Comparison of ENCODE assay signal across 9 cellular contexts in the genomic region with DNA sequence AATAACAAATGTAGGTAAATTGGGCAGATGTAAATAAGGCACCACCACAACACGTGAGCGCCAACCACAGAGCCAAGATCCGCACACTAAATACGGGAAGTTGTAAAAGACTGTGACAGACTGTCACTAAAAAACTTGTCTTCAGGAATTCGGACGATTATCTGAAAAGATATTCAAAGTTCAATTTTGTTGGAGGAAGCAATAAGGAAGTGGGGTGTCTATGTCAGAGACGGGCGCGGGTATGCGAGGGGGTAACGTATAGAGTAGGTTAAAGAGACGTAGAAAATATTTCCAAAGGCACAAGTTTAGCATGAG. TPM values are rescaled to one million over a fixed set of nuclear protein-coding genes. Genes with fewer than 3 reads are reported as not detected.
DNase-seq lines count a peak whose midpoint lies in the region; ATAC-seq, FAIRE-seq and TF ChIP-seq lines count a peak whose summit lies in the region.
"Had no signal": no experiment of that assay in that cellular context is flagged by ENCODE, and none has a peak within 500 bp of the region (broad histone marks: within the 10 kb centered on the region; RNA-seq: fewer than 3 reads in every experiment).

No MANE protein-coding gene starts in this region.

- H3K4me1 ChIP-seq in lung (ENCODE audit: control insufficient read depth in 2 of 2, insufficient read depth in 2 of 2, low read length in 2 of 2) = peaks cover 4 to 10% of the 10 kb centered on the region in 2 donors

- peak overlapping the region; percentile 52 for H3K4me3 ChIP-seq in bronchial epithelial cell (ENCODE audit: low read depth, low read length)
- peak overlapping the region; percentile 64 for H3K4me3 ChIP-seq in lung

- peak; percentile 46 for DNase-seq in T-helper 9 cell
- no peak for DNase-seq in bronchial epithelial cell (ENCODE audit: low read depth)
- no peak for DNase-seq in lung (ENCODE audit: low spot score)
- DNase-seq in stimulated activated effector memory CD8-positive, alpha-beta T cell treated with anti-CD3 and anti-CD28 coated beads, Interleukin-12 subunit alpha, Interleukin-12 subunit beta, amount 100 ng/mL, for 72 hours (ENCODE audit: low spot score in 2 of 2) = peak; percentile 15 to 72
- DNase-seq in NK-92 (lab: John Stamatoyannopoulos, UW; ENCODE audit: unreplicated experiment) = no peak

- no peaks in the 10 kb centered on the region for H3K9me3 ChIP-seq in lung (ENCODE audit: control insufficient read depth in 2 of 2, insufficient read depth in 1 of 2, low read length in 1 of 2)

- H3K4me1 Mint-ChIP-seq in stimulated activated effector memory CD8-positive, alpha-beta T cell treated with anti-CD3 and anti-CD28 coated beads, Interleukin-12 subunit alpha, Interleukin-12 subunit beta, amount 100 ng/mL, for 72 hours = peaks cover 52% of the 10 kb centered on the region

- peak overlapping the region; percentile 100 for H3K27ac Mint-ChIP-seq in stimulated activated effector memory CD8-positive, alpha-beta T cell treated with anti-CD3 and anti-CD28 coated beads, Interleukin-12 subunit alpha, Interleukin-12 subunit beta, amount 100 ng/mL, for 72 hours

- H3K27me3 ChIP-seq in bronchial epithelial cell (ENCODE audit: control insufficient read depth, insufficient read depth, low read length) (no peaks in the 10 kb centered on the region), lung (ENCODE audit: control insufficient read depth, insufficient read depth) (no peaks in the 10 kb centered on the region)

- FAIRE-seq in bronchial epithelial cell (lab: Jason Lieb, UNC) = no peak
- FAIRE-seq: TTC549 had no signal

- H3K36me3 Mint-ChIP-seq in stimulated activated effector memory CD8-positive, alpha-beta T cell treated with anti-CD3 and anti-CD28 coated beads, Interleukin-12 subunit alpha, Interleukin-12 subunit beta, amount 100 ng/mL, for 72 hours = peaks cover 58% of the 10 kb centered on the region

- H3K36me3 ChIP-seq in bronchial epithelial cell (ENCODE audit: control insufficient read depth, insufficient read depth, low read length) (peaks cover 6% of the 10 kb centered on the region), lung (ENCODE audit: control insufficient read depth in 2 of 2, insufficient read depth in 2 of 2, low read length in 2 of 2) (peaks cover 3 to 5% of the 10 kb centered on the region in 2 donors)

- ATAC-seq in GM18867 (IDR thresholded peaks at IDR 0.05; ENCODE audit: unreplicated experiment) (peak; percentile 22), HG03159 (IDR thresholded peaks at IDR 0.05; ENCODE audit: unreplicated experiment) (peak; percentile 26), lung (ENCODE audit: insufficient read depth, low FRiP score) (no peak), HG03469 (IDR thresholded peaks at IDR 0.05; ENCODE audit: unreplicated experiment) (no peak)
- ATAC-seq in stimulated activated effector memory CD8-positive, alpha-beta T cell treated with anti-CD3 and anti-CD28 coated beads, Interleukin-12 subunit alpha, Interleukin-12 subunit beta, amount 100 ng/mL, for 72 hours = no peak

- WGBS in lung, 2 donors = 4 to 12% methylated on average over 12 of the region's 12 CpGs

- TF ChIP-seq CTCF in bronchial epithelial cell (IDR thresholded peaks at IDR 0.05; ENCODE audit: insufficient read depth, low read length, severe bottlenecking) (no peak), lung (IDR thresholded peaks at IDR 0.05; ENCODE audit: control extremely low read depth, extremely low read depth) (no peak)

- H3K4me3 Mint-ChIP-seq in stimulated activated effector memory CD8-positive, alpha-beta T cell treated with anti-CD3 and anti-CD28 coated beads, Interleukin-12 subunit alpha, Interleukin-12 subunit beta, amount 100 ng/mL, for 72 hours = peak overlapping the region; percentile 94

- peak overlapping the region; percentile 89 to 99 for H3K27ac ChIP-seq in lung (ENCODE audit: low read depth in 1 of 2, low read length in 1 of 2)

- no peaks in the 10 kb centered on the region for H3K9me3 Mint-ChIP-seq in stimulated activated effector memory CD8-positive, alpha-beta T cell treated with anti-CD3 and anti-CD28 coated beads, Interleukin-12 subunit alpha, Interleukin-12 subunit beta, amount 100 ng/mL, for 72 hours

RNA-seq across cellular contexts. Expression of gene HSP90B1, which starts 1.5 kb away (rescaled TPM):
- total RNA-seq in bronchial epithelial cell = 649 and 677 TPM in 2 replicates
- 100 to 1,000 TPM; 390 to 781 TPM for total RNA-seq in lung
- 100 to 1,000 TPM; 484 to 773 TPM for polyA plus RNA-seq in lung

RNA-seq across cellular contexts. Expression of gene TDG, which starts 37.0 kb away (rescaled TPM):
- 25.5 and 48.6 TPM in 2 replicates for total RNA-seq in bronchial epithelial cell
- 10 to 100 TPM; 16.9 to 41.0 TPM for total RNA-seq in lung
- 10 to 100 TPM; 10.6 to 15.6 TPM for polyA plus RNA-seq in lung

Comparison
In these comparisons a context has a peak if more than half of its experiments do, and no peak if none do; other contexts are left out.
1. ATAC-seq: peak in GM18867 (single experiment) and HG03159 (single experiment); none in lung (single experiment), stimulated activated effector memory CD8-positive, alpha-beta T cell treated with anti-CD3 and anti-CD28 coated beads, Interleukin-12 subunit alpha, Interleukin-12 subunit beta, amount 100 ng/mL, for 72 hours (single experiment) and HG03469 (single experiment).
2. DNase-seq: peak in T-helper 9 cell (single experiment) and stimulated activated effector memory CD8-positive, alpha-beta T cell treated with anti-CD3 and anti-CD28 coated beads, Interleukin-12 subunit alpha, Interleukin-12 subunit beta, amount 100 ng/mL, for 72 hours (2 of 2); none in bronchial epithelial cell (single experiment), lung (single experiment) and NK-92 (single experiment).